ENCODE assay signal across 17 cellular contexts in the genomic region with DNA sequence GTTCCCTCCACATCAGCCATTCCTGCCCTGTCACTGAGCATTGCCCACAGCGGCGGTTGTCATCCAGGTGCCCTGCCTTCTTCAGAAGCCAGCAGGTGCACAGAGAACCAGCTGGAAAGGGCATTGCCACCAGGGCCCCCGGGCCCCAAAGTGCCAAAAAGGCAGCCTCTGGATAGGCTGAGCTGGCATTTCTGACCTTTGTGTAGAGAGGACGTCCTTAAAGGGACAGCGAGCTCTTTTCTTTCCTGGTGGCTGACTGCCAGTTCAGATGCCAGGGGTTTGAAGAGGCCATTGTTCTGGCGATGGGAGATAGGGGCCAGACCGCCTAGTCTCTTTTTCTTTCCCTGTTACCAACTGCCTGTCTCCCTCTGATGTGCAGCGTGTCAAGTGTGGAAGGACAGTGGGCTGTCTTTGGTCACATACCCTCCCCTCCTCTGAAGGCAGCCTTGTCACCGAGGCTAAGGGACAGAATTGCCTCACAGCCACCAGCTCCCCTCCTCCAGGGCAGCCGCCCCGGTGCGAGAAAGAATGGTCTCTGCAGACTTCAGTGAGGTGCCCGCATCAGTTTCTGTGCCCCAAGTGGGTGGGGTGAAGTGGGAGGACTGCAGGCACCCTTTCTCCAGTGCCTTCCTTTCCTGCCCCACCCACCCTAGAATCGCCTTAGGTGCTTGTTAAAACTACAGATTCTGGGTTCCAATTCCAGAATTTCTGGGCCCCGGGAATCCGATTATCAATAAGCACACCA.
A peak's percentile ranks its signal among the peaks of the same experiment; 100 is the strongest.
DNase-seq lines count a peak whose midpoint lies in the region; ATAC-seq and TF ChIP-seq lines count a peak whose summit lies in the region.
"Had no signal": no experiment of that assay in that cellular context is flagged by ENCODE, and none has a peak within 500 bp of the region (broad histone marks: within the 10 kb centered on the region; RNA-seq: fewer than 3 reads in every experiment).

No MANE protein-coding gene starts in this region.

- no peaks in the 10 kb centered on the region for H3K27me3 Mint-ChIP-seq in activated T-helper 1 cell treated with anti-CD3 and anti-CD28 coated beads, Interleukin-12 subunit alpha, Interleukin-12 subunit beta, Interleukin-2, Interleukin-4 antibody, amounts not matched to agents 30 ng/mL and 10 ng/mL and 1 ng/mL, durations not matched to agents 14 hours and 24 hours and 36 hours (ENCODE audit: insufficient read depth)
- H3K27me3 Mint-ChIP-seq in T-cell: no peaks in the 10 kb centered on the region
- H3K27me3 Mint-ChIP-seq: activated CD4-positive, alpha-beta T cell treated with anti-CD3 and anti-CD28 coated beads, Interleukin-2, amount 10 ng/mL, durations not matched to agents 7 days and 5 days; activated naive CD8-positive, alpha-beta T cell treated with anti-CD3 and anti-CD28 coated beads, Interleukin-2, amount 10 ng/mL, durations not matched to agents 7 days and 5 days; activated T-cell treated with anti-CD3 and anti-CD28 coated beads, Interleukin-2, amount 50 U/mL, for 24 hours; stimulated activated memory B cell treated with anti-CD40 and anti-IgM and Interleukin-4, amounts not matched to agents 10 μg/mL and 1 μg/mL and 100 μg/mL, for 72 hours had no signal

- H2AFZ ChIP-seq in hepatocyte: no peak overlapping the region

- WGBS in hepatocyte (ENCODE audit: low lambda C conversion rate, missing lambda C conversion rate): 83% methylated on average over 16 of the region's 16 CpGs

- CTCF ChIA-PET in T-cell (lab: Charles Lee): no interaction called here

- H3K4me3 Mint-ChIP-seq in activated T-helper 1 cell treated with anti-CD3 and anti-CD28 coated beads, Interleukin-12 subunit alpha, Interleukin-12 subunit beta, Interleukin-2, Interleukin-4 antibody, amounts not matched to agents 30 ng/mL and 10 ng/mL and 1 ng/mL, durations not matched to agents 14 hours and 24 hours and 36 hours: no peak overlapping the region
- H3K4me3 Mint-ChIP-seq in T-cell: no peak overlapping the region
- H3K4me3 Mint-ChIP-seq: activated CD4-positive, alpha-beta T cell treated with anti-CD3 and anti-CD28 coated beads, Interleukin-2, amount 10 ng/mL, durations not matched to agents 7 days and 5 days; activated naive CD8-positive, alpha-beta T cell treated with anti-CD3 and anti-CD28 coated beads, Interleukin-2, amount 10 ng/mL, durations not matched to agents 7 days and 5 days; activated T-cell treated with anti-CD3 and anti-CD28 coated beads, Interleukin-2, amount 50 U/mL, for 24 hours; CD8-positive, alpha-beta memory T cell; stimulated activated memory B cell treated with anti-CD40 and anti-IgM and Interleukin-4, amounts not matched to agents 10 μg/mL and 1 μg/mL and 100 μg/mL, for 72 hours had no signal

- no peaks in the 10 kb centered on the region for H3K9me3 Mint-ChIP-seq in activated T-helper 1 cell treated with anti-CD3 and anti-CD28 coated beads, Interleukin-12 subunit alpha, Interleukin-12 subunit beta, Interleukin-2, Interleukin-4 antibody, amounts not matched to agents 30 ng/mL and 10 ng/mL and 1 ng/mL, durations not matched to agents 14 hours and 24 hours and 36 hours
- no peaks in the 10 kb centered on the region for H3K9me3 Mint-ChIP-seq in T-cell
- H3K9me3 Mint-ChIP-seq: activated CD4-positive, alpha-beta T cell treated with anti-CD3 and anti-CD28 coated beads, Interleukin-2, amount 10 ng/mL, durations not matched to agents 7 days and 5 days; activated naive CD8-positive, alpha-beta T cell treated with anti-CD3 and anti-CD28 coated beads, Interleukin-2, amount 10 ng/mL, durations not matched to agents 7 days and 5 days; activated T-cell treated with anti-CD3 and anti-CD28 coated beads, Interleukin-2, amount 50 U/mL, for 24 hours; CD8-positive, alpha-beta memory T cell; stimulated activated memory B cell treated with anti-CD40 and anti-IgM and Interleukin-4, amounts not matched to agents 10 μg/mL and 1 μg/mL and 100 μg/mL, for 72 hours had no signal

- H3K36me3 ChIP-seq in right atrium auricular region: no peaks in the 10 kb centered on the region
- H3K36me3 ChIP-seq in SJSA1: no peaks in the 10 kb centered on the region
- no peaks in the 10 kb centered on the region for H3K36me3 ChIP-seq in hepatocyte (replicated peaks; ENCODE audit: insufficient read depth, low read depth)
- H3K36me3 ChIP-seq: MG63, upper lobe of left lung had no signal

- H3K4me3 ChIP-seq in right atrium auricular region (no peak overlapping the region), SJSA1 (no peak overlapping the region), hepatocyte (no peak overlapping the region)
- H3K4me3 ChIP-seq: MG63, upper lobe of left lung had no signal

- ATAC-seq in Right ventricle myocardium inferior (peak; percentile 64), T-cell (replicated peaks in 1 of 4) (no peak)
- ATAC-seq: stimulated activated memory B cell treated with anti-CD40 and anti-IgM and Interleukin-4, amounts not matched to agents 10 μg/mL and 1 μg/mL and 100 μg/mL, for 72 hours had no signal

- no peak overlapping the region for H3K27ac ChIP-seq in right atrium auricular region
- H3K27ac ChIP-seq in SJSA1: peak overlapping the region; percentile 97
- peak overlapping the region; percentile 18 for H3K27ac ChIP-seq in hepatocyte
- H3K27ac ChIP-seq: upper lobe of left lung had no signal

- H3K27me3 ChIP-seq in right atrium auricular region (no peaks in the 10 kb centered on the region), SJSA1 (replicated peaks) (no peaks in the 10 kb centered on the region), hepatocyte (no peaks in the 10 kb centered on the region)
- H3K27me3 ChIP-seq: MG63, upper lobe of left lung had no signal

- no peaks in the 10 kb centered on the region for H4K20me1 ChIP-seq in hepatocyte (ENCODE audit: insufficient read depth, poor library complexity, severe bottlenecking)

- H3K79me2 ChIP-seq in hepatocyte: no peaks in the 10 kb centered on the region

- no peaks in the 10 kb centered on the region for H3K9me2 ChIP-seq in hepatocyte (replicated peaks; ENCODE audit: insufficient read depth)

- H3K4me1 Mint-ChIP-seq in activated T-helper 1 cell treated with anti-CD3 and anti-CD28 coated beads, Interleukin-12 subunit alpha, Interleukin-12 subunit beta, Interleukin-2, Interleukin-4 antibody, amounts not matched to agents 30 ng/mL and 10 ng/mL and 1 ng/mL, durations not matched to agents 14 hours and 24 hours and 36 hours (ENCODE audit: low read depth): peaks cover 50% of the 10 kb centered on the region
- H3K4me1 Mint-ChIP-seq in T-cell: no peaks in the 10 kb centered on the region
- H3K4me1 Mint-ChIP-seq: CD8-positive, alpha-beta memory T cell; stimulated activated memory B cell treated with anti-CD40 and anti-IgM and Interleukin-4, amounts not matched to agents 10 μg/mL and 1 μg/mL and 100 μg/mL, for 72 hours had no signal

- H3K27ac Mint-ChIP-seq in activated T-helper 1 cell treated with anti-CD3 and anti-CD28 coated beads, Interleukin-12 subunit alpha, Interleukin-12 subunit beta, Interleukin-2, Interleukin-4 antibody, amounts not matched to agents 30 ng/mL and 10 ng/mL and 1 ng/mL, durations not matched to agents 14 hours and 24 hours and 36 hours: no peak overlapping the region
- no peak overlapping the region for H3K27ac Mint-ChIP-seq in T-cell
- H3K27ac Mint-ChIP-seq: activated CD4-positive, alpha-beta T cell treated with anti-CD3 and anti-CD28 coated beads, Interleukin-2, amount 10 ng/mL, durations not matched to agents 7 days and 5 days; activated naive CD8-positive, alpha-beta T cell treated with anti-CD3 and anti-CD28 coated beads, Interleukin-2, amount 10 ng/mL, durations not matched to agents 7 days and 5 days; activated T-cell treated with anti-CD3 and anti-CD28 coated beads, Interleukin-2, amount 50 U/mL, for 24 hours; CD8-positive, alpha-beta memory T cell; stimulated activated memory B cell treated with anti-CD40 and anti-IgM and Interleukin-4, amounts not matched to agents 10 μg/mL and 1 μg/mL and 100 μg/mL, for 72 hours had no signal

- no peak overlapping the region for H3K4me2 ChIP-seq in hepatocyte

- POLR2A ChIA-PET in T-cell (lab: Charles Lee): no interaction called here

- TF ChIP-seq CTCF in right atrium auricular region (IDR thresholded peaks at IDR 0.05) (no peak), hepatocyte (IDR thresholded peaks at IDR 0.05; ENCODE audit: poor library complexity) (no peak)

- H3K4me1 ChIP-seq in right atrium auricular region (peaks cover 0 to 22% of the 10 kb centered on the region in 2 donors), SJSA1 (replicated peaks) (peaks cover 58% of the 10 kb centered on the region), hepatocyte (ENCODE audit: insufficient read depth) (peaks cover 5% of the 10 kb centered on the region)
- H3K4me1 ChIP-seq: upper lobe of left lung had no signal

- H3K9me3 ChIP-seq in right atrium auricular region: no peaks in the 10 kb centered on the region
- H3K9me3 ChIP-seq in SJSA1 (replicated peaks): no peaks in the 10 kb centered on the region
- H3K9me3 ChIP-seq in hepatocyte (ENCODE audit: low read depth): no peaks in the 10 kb centered on the region
- H3K9me3 ChIP-seq: MG63, upper lobe of left lung had no signal

- peaks cover 17% of the 10 kb centered on the region for H3K36me3 Mint-ChIP-seq in activated T-helper 1 cell treated with anti-CD3 and anti-CD28 coated beads, Interleukin-12 subunit alpha, Interleukin-12 subunit beta, Interleukin-2, Interleukin-4 antibody, amounts not matched to agents 30 ng/mL and 10 ng/mL and 1 ng/mL, durations not matched to agents 14 hours and 24 hours and 36 hours (ENCODE audit: low read depth)
- H3K36me3 Mint-ChIP-seq in T-cell: peaks cover 7% of the 10 kb centered on the region
- H3K36me3 Mint-ChIP-seq: stimulated activated memory B cell treated with anti-CD40 and anti-IgM and Interleukin-4, amounts not matched to agents 10 μg/mL and 1 μg/mL and 100 μg/mL, for 72 hours had no signal

- intact Hi-C loops in Right ventricle myocardium inferior (cut with DNase I): no loop called here
- intact Hi-C loops in activated T-helper 1 cell treated with anti-CD3 and anti-CD28 coated beads, Interleukin-12 subunit alpha, Interleukin-12 subunit beta, Interleukin-2, Interleukin-4 antibody, amounts not matched to agents 30 ng/mL and 10 ng/mL and 1 ng/mL, durations not matched to agents 14 hours and 24 hours and 36 hours (cut with micrococcal nuclease): no loop called here

- DNase-seq in Right ventricle myocardium inferior (ENCODE audit: missing footprints) (no peak), right atrium auricular region (ENCODE audit: low spot score) (no peak), SJSA1 (ENCODE audit: low read depth in 1 of 2, low spot score in 2 of 2) (peak; percentile 42 to 50), hepatocyte (ENCODE audit: low spot score) (no peak), cortex of kidney (lab: John Stamatoyannopoulos, UW) (no peak), NCI-H1417 (lab: John Stamatoyannopoulos, UW) (no peak), T-cell (no peak)
- no peak for DNase-seq in activated T-helper 1 cell treated with anti-CD3 and anti-CD28 coated beads, Interleukin-12 subunit alpha, Interleukin-12 subunit beta, Interleukin-2, Interleukin-4 antibody, amounts not matched to agents 30 ng/mL and 10 ng/mL and 1 ng/mL, durations not matched to agents 14 hours and 24 hours and 36 hours (ENCODE audit: low spot score)
- DNase-seq: activated CD4-positive, alpha-beta T cell treated with anti-CD3 and anti-CD28 coated beads, Interleukin-2, amount 10 ng/mL, durations not matched to agents 7 days and 5 days; activated naive CD8-positive, alpha-beta T cell treated with anti-CD3 and anti-CD28 coated beads, Interleukin-2, amount 10 ng/mL, durations not matched to agents 7 days and 5 days; activated T-cell treated with anti-CD3 and anti-CD28 coated beads, Interleukin-2, amount 50 U/mL, for 24 hours; CD8-positive, alpha-beta memory T cell; kidney; MG63; SIG-M5 had no signal

Comparison
In these comparisons a context has a peak if more than half of its experiments do, and no peak if none do; other contexts are left out.
1. DNase-seq: peak in SJSA1 (2 of 2); none in Right ventricle myocardium inferior (single experiment), right atrium auricular region (single experiment), hepatocyte (single experiment), cortex of kidney (single experiment), activated T-helper 1 cell treated with anti-CD3 and anti-CD28 coated beads, Interleukin-12 subunit alpha, Interleukin-12 subunit beta, Interleukin-2, Interleukin-4 antibody, amounts not matched to agents 30 ng/mL and 10 ng/mL and 1 ng/mL, durations not matched to agents 14 hours and 24 hours and 36 hours (single experiment), NCI-H1417 (0 of 3) and T-cell (0 of 34).
2. H3K27ac ChIP-seq: peak in SJSA1 (single experiment) and hepatocyte (single experiment); none in right atrium auricular region (0 of 2).